ENCODE assay signal across 21 cellular contexts in the genomic region with DNA sequence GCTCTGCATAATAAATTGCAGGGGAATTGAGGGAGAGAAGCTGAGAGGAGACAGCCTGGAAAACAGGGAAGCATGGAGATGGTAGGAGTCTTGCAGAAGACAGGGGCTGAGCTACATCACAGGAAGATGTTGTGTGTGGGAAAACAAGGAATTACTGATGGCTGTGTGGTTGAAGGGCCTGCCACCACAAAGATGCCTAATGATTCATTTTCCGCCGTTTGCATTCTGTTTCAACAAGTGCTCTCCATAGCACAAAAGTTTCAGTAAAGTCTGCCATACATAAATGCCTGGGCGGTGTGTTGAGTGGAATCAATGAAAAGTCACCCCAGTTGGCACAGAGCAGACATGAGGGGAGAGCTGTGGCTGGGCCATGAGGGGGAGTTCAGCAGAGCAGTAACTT.
"Had no signal": no experiment of that assay in that cellular context is flagged by ENCODE, and none has a peak within 500 bp of the region (broad histone marks: within the 10 kb centered on the region; RNA-seq: fewer than 3 reads in every experiment).

No MANE protein-coding gene starts in this region.

- H2AFZ ChIP-seq: parathyroid adenoma had no signal

- ATAC-seq: activated naive CD4-positive, alpha-beta T cell treated with anti-CD3 and anti-CD28 coated beads, Interleukin-2, amount 50 U/mL, for 72 hours; body of pancreas; gastroesophageal sphincter; left lung; natural killer cell treated with Interleukin-12 subunit alpha and Interleukin-12 subunit beta and Interleukin-15 and Interleukin-18, amount 100 ng/mL, for 72 hours; stimulated activated naive CD8-positive, alpha-beta T cell treated with anti-CD3 and anti-CD28 coated beads, Interleukin-15, amount 100 ng/mL, for 72 hours had no signal

- H3K4me1 ChIP-seq: parathyroid adenoma, suprapubic skin, transverse colon, uterus had no signal

- H3K36me3 ChIP-seq: adrenal gland, gastroesophageal sphincter, heart right ventricle, left lung, suprapubic skin, transverse colon, uterus, WERI-Rb-1 had no signal

- H3K36me3 Mint-ChIP-seq: activated naive CD4-positive, alpha-beta T cell treated with anti-CD3 and anti-CD28 coated beads, Interleukin-2, amount 50 U/mL, for 72 hours; natural killer cell treated with Interleukin-12 subunit alpha and Interleukin-12 subunit beta and Interleukin-15 and Interleukin-18, amount 100 ng/mL, for 72 hours had no signal

- H3K27ac ChIP-seq: adrenal gland, body of pancreas, gastroesophageal sphincter, left lung, parathyroid adenoma, skin epidermis, suprapubic skin, transverse colon, uterus, WERI-Rb-1 had no signal

- DNase-seq: activated CD4-positive, alpha-beta T cell treated with anti-CD3 and anti-CD28 coated beads for 1 hour; activated CD8-positive, alpha-beta memory T cell treated with anti-CD3 and anti-CD28 coated beads for 24 hours; activated CD8-positive, alpha-beta memory T cell treated with anti-CD3 and anti-CD28 coated beads, Interleukin-2, amount 50 U/mL, for 48 hours; activated gamma-delta T cell; adrenal gland; body of pancreas; central memory CD4-positive, alpha-beta T cell; cortex of kidney; heart right ventricle; left lung; mesendoderm; stimulated activated naive CD8-positive, alpha-beta T cell treated with anti-CD3 and anti-CD28 coated beads, Interleukin-15, amount 100 ng/mL, for 72 hours; transverse colon; uterus; WERI-Rb-1 had no signal

- H3K27me3 ChIP-seq: adrenal gland, body of pancreas, gastroesophageal sphincter, heart right ventricle, transverse colon, uterus had no signal

- H3K27ac Mint-ChIP-seq: activated naive CD4-positive, alpha-beta T cell treated with anti-CD3 and anti-CD28 coated beads, Interleukin-2, amount 50 U/mL, for 72 hours; natural killer cell treated with Interleukin-12 subunit alpha and Interleukin-12 subunit beta and Interleukin-15 and Interleukin-18, amount 100 ng/mL, for 72 hours; stimulated activated naive CD8-positive, alpha-beta T cell treated with anti-CD3 and anti-CD28 coated beads, Interleukin-15, amount 100 ng/mL, for 72 hours had no signal

- H3K9ac ChIP-seq: parathyroid adenoma had no signal

- H3K9me3 ChIP-seq: adrenal gland, body of pancreas, gastroesophageal sphincter, suprapubic skin, transverse colon, uterus had no signal

- H3K4me3 Mint-ChIP-seq: natural killer cell treated with Interleukin-12 subunit alpha and Interleukin-12 subunit beta and Interleukin-15 and Interleukin-18, amount 100 ng/mL, for 72 hours; stimulated activated naive CD8-positive, alpha-beta T cell treated with anti-CD3 and anti-CD28 coated beads, Interleukin-15, amount 100 ng/mL, for 72 hours had no signal

- H3K9me3 Mint-ChIP-seq: activated naive CD4-positive, alpha-beta T cell treated with anti-CD3 and anti-CD28 coated beads, Interleukin-2, amount 50 U/mL, for 72 hours; natural killer cell treated with Interleukin-12 subunit alpha and Interleukin-12 subunit beta and Interleukin-15 and Interleukin-18, amount 100 ng/mL, for 72 hours; stimulated activated naive CD8-positive, alpha-beta T cell treated with anti-CD3 and anti-CD28 coated beads, Interleukin-15, amount 100 ng/mL, for 72 hours had no signal

- H3K79me2 ChIP-seq: parathyroid adenoma had no signal

- H3K4me1 Mint-ChIP-seq: stimulated activated naive CD8-positive, alpha-beta T cell treated with anti-CD3 and anti-CD28 coated beads, Interleukin-15, amount 100 ng/mL, for 72 hours had no signal

- H3K4me3 ChIP-seq: adrenal gland, body of pancreas, gastroesophageal sphincter, heart right ventricle, left lung, skin epidermis, suprapubic skin, transverse colon, uterus had no signal
